In genomic region chr5:170221319-170221718, GRCh38 we compare ENCODE assay signal across 11 cellular contexts. TPM values are rescaled to one million over a fixed set of nuclear protein-coding genes. Genes with fewer than 3 reads are reported as not detected.
A peak's percentile ranks its signal among the peaks of the same experiment; 100 is the strongest.
DNase-seq lines count a peak whose midpoint lies in the region; ATAC-seq and TF ChIP-seq lines count a peak whose summit lies in the region.
"Had no signal": no experiment of that assay in that cellular context is flagged by ENCODE, and none has a peak within 500 bp of the region (broad histone marks: within the 10 kb centered on the region; RNA-seq: fewer than 3 reads in every experiment).

No MANE protein-coding gene starts in this region.

- H3K27ac Mint-ChIP-seq in WTC11, result no peak overlapping the region
- H3K27ac Mint-ChIP-seq: T-cell had no signal

- H3K36me3 Mint-ChIP-seq in WTC11, result no peaks in the 10 kb centered on the region
- H3K36me3 Mint-ChIP-seq: T-cell had no signal

- peaks cover 19% of the 10 kb centered on the region for H3K27me3 Mint-ChIP-seq in WTC11 (ENCODE audit: low read depth)

- POLR2A ChIA-PET in WTC11 (lab: Charles Lee), result interaction anchor here (0.7 kb wide), 1 partner anchor 182 kb away, joined by 3 read pairs; no protein-coding TSS in a partner anchor

- ATAC-seq in WTC11, result peak; percentile 73
- peak; percentile 15 to 45 for ATAC-seq in left cardiac atrium
- ATAC-seq in GM19351 (IDR thresholded peaks at IDR 0.05; ENCODE audit: unreplicated experiment), result no peak
- ATAC-seq: T-cell had no signal

- CTCF ChIA-PET in WTC11 (lab: Charles Lee), result interaction anchor here (0.6 to 1.8 kb wide), 21 partner anchors 13 to 412 kb away, joined by 3 to 12 read pairs (median 3); no protein-coding TSS in a partner anchor

- H3K9me3 Mint-ChIP-seq in WTC11, result no peaks in the 10 kb centered on the region
- H3K9me3 Mint-ChIP-seq: T-cell had no signal

- no peak overlapping the region for H3K4me3 Mint-ChIP-seq in WTC11
- H3K4me3 Mint-ChIP-seq: T-cell had no signal

- peak; percentile 22 for DNase-seq in DMS 273 (lab: John Stamatoyannopoulos, UW; ENCODE audit: unreplicated experiment)
- no peak for DNase-seq in DMS 273 treated with DMSO at 0.1 percent for 48 hours (lab: John Stamatoyannopoulos, UW)
- no peak for DNase-seq in WTC11 (ENCODE audit: low spot score)
- DNase-seq in left cardiac atrium, result no peak
- DNase-seq in stromal cell of bone marrow (ENCODE audit: low read depth), result peak; percentile 29
- no peak for DNase-seq in activated CD4-positive, alpha-beta T cell treated with anti-CD3 and anti-CD28 coated beads for 1 hour
- DNase-seq in SK-N-DZ (ENCODE audit: low spot score), result no peak
- DNase-seq: T-cell had no signal

- no peak for TF ChIP-seq CTCF in WTC11 (IDR thresholded peaks at IDR 0.05)

- peaks cover 57% of the 10 kb centered on the region for H3K4me1 Mint-ChIP-seq in WTC11

- intact Hi-C loops in left cardiac atrium (cut with DNase I), result loop anchor here in 1 of 2 donors (10.0 kb wide), 1 partner anchor 403 kb away; no protein-coding TSS in a partner anchor

TF ChIP-seq in WTC11, 78 proteins besides CTCF, POLR2A, EP300 and RAD21:
- TF ChIP-seq, protein P1, sequence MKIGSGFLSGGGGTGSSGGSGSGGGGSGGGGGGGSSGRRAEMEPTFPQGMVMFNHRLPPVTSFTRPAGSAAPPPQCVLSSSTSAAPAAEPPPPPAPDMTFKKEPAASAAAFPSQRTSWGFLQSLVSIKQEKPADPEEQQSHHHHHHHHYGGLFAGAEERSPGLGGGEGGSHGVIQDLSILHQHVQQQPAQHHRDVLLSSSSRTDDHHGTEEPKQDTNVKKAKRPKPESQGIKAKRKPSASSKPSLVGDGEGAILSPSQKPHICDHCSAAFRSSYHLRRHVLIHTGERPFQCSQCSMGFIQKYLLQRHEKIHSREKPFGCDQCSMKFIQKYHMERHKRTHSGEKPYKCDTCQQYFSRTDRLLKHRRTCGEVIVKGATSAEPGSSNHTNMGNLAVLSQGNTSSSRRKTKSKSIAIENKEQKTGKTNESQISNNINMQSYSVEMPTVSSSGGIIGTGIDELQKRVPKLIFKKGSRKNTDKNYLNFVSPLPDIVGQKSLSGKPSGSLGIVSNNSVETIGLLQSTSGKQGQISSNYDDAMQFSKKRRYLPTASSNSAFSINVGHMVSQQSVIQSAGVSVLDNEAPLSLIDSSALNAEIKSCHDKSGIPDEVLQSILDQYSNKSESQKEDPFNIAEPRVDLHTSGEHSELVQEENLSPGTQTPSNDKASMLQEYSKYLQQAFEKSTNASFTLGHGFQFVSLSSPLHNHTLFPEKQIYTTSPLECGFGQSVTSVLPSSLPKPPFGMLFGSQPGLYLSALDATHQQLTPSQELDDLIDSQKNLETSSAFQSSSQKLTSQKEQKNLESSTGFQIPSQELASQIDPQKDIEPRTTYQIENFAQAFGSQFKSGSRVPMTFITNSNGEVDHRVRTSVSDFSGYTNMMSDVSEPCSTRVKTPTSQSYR (CRISPR knock-in tag; IDR thresholded peaks at IDR 0.05), result no peak
- TF ChIP-seq FOXJ3 (CRISPR knock-in tag; IDR thresholded peaks at IDR 0.05; ENCODE audit: borderline replicate concordance), result no peak
- TF ChIP-seq GTF2I (CRISPR knock-in tag; conservative IDR thresholded peaks at IDR 0.05), result no peak
- no peak for TF ChIP-seq ZNF416 (CRISPR knock-in tag; IDR thresholded peaks at IDR 0.05)
- TF ChIP-seq ELF4 (CRISPR knock-in tag; IDR thresholded peaks at IDR 0.05; ENCODE audit: low read depth), result no peak
- TF ChIP-seq ZNF512 (CRISPR knock-in tag; IDR thresholded peaks at IDR 0.05; ENCODE audit: borderline replicate concordance), result no peak
- no peak for TF ChIP-seq FOXP4 (CRISPR knock-in tag; IDR thresholded peaks at IDR 0.05)

RNA-seq across cellular contexts. Expression of gene C5orf58, which starts 11.5 kb away (rescaled TPM):
- total RNA-seq in WTC11 (2021) (2.0 to 3.0 TPM (median 2.1 TPM) in 3 replicates), left cardiac atrium (not detected)
- not detected in 2 replicates for polyA plus RNA-seq in SK-N-DZ (2014; cell fraction: cytosol; rRNA removed)
- polyA plus RNA-seq in SK-N-DZ (2014; cell fraction: nucleus; rRNA removed), result not detected in 2 replicates
- total RNA-seq: lung microvascular endothelial cell, T-cell, thoracic aorta had no signal

Comparison
In these comparisons a context has a peak if more than half of its experiments do, and no peak if none do; other contexts are left out.
1. DNase-seq: peak in DMS 273 (single experiment) and stromal cell of bone marrow (single experiment); none in DMS 273 treated with DMSO at 0.1 percent for 48 hours (single experiment), WTC11 (single experiment), left cardiac atrium (single experiment), activated CD4-positive, alpha-beta T cell treated with anti-CD3 and anti-CD28 coated beads for 1 hour (single experiment) and SK-N-DZ (single experiment).